In genomic region chr9:38318755-38319495, GRCh38 we compare ENCODE assay signal across 8 cellular contexts.
DNase-seq lines count a peak whose midpoint lies in the region; ATAC-seq lines count a peak whose summit lies in the region.

No MANE protein-coding gene starts in this region.

- DNase-seq in NCI-H1694 (lab: John Stamatoyannopoulos, UW): peak; percentile 59
- peak; percentile 48 for DNase-seq in islet precursor cell
- no peak for DNase-seq in hypothalamus (lab: John Stamatoyannopoulos, UW)
- no peak for DNase-seq in NCI-H2107 treated with DMSO at 0.1 percent for 48 hours (lab: John Stamatoyannopoulos, UW; ENCODE audit: unreplicated experiment)
- DNase-seq in cortex of kidney (lab: John Stamatoyannopoulos, UW): no peak
- DNase-seq in UCSD-AML1 (lab: John Stamatoyannopoulos, UW; ENCODE audit: unreplicated experiment): no peak

- ATAC-seq in GM18502 (IDR thresholded peaks at IDR 0.05; ENCODE audit: poor library complexity, unreplicated experiment): peak; percentile 97
- ATAC-seq in GM21723 (IDR thresholded peaks at IDR 0.05; ENCODE audit: unreplicated experiment): peak; percentile 88

Comparison
In these comparisons a context has a peak if more than half of its experiments do, and no peak if none do; other contexts are left out.
1. DNase-seq: peak in NCI-H1694 (single experiment) and islet precursor cell (single experiment); none in hypothalamus (0 of 51), NCI-H2107 treated with DMSO at 0.1 percent for 48 hours (single experiment), cortex of kidney (single experiment) and UCSD-AML1 (single experiment).